In the genomic region with DNA sequence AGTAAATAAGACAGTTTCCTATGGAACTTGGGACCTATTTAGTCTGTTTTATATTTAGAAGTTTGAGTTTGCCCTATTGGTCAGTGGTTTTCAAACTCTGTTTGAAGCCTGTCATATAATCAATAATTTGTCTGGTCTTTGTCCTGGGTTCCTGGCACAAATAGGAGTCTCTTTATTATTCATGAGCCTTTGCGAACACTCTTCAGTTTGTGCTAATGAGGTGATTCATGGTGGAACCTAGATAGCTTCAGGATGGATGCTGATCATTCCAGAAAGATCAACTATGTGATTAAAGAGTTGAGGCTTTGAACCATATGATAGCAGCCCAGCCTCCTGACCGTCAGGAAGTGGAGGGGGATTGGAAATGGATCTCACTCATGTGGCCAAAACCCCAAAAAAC, we compare ENCODE assay signal across 27 cellular contexts. TPM values are rescaled to one million over a fixed set of nuclear protein-coding genes. Genes with fewer than 3 reads are reported as not detected.
A peak's percentile ranks its signal among the peaks of the same experiment; 100 is the strongest.
DNase-seq lines count a peak whose midpoint lies in the region; ATAC-seq, FAIRE-seq and TF ChIP-seq lines count a peak whose summit lies in the region.
"Had no signal": no experiment of that assay in that cellular context is flagged by ENCODE, and none has a peak within 500 bp of the region (broad histone marks: within the 10 kb centered on the region; RNA-seq: fewer than 3 reads in every experiment).

No MANE protein-coding gene starts in this region.

- H2BK120ac ChIP-seq in neuronal stem cell (ENCODE audit: low read depth, low read length), result no peak overlapping the region

- no CpG with 5 or more reads among the region's 2 CpGs for WGBS in neuronal stem cell (ENCODE audit: extremely low coverage in 2 of 2, insufficient read length in 2 of 2, insufficient replicate concordance in 1 of 2), 2 donors

- no peaks in the 10 kb centered on the region for H3K9me3 Mint-ChIP-seq in GM23338
- no peaks in the 10 kb centered on the region for H3K9me3 Mint-ChIP-seq in astrocyte (ENCODE audit: unreplicated experiment)

- no peaks in the 10 kb centered on the region for H3K9me2 ChIP-seq in GM23338 (ENCODE audit: insufficient read depth)

- no peak overlapping the region for H4K8ac ChIP-seq in neuronal stem cell (ENCODE audit: low read depth, low read length)

- H2BK5ac ChIP-seq in neuronal stem cell (ENCODE audit: low read length), result no peak overlapping the region

- H3F3A ChIP-seq in GM23338 (replicated peaks; ENCODE audit: low read depth), result no peaks in the 10 kb centered on the region

- H3K27ac Mint-ChIP-seq in GM23338 (no peak overlapping the region), astrocyte (ENCODE audit: unreplicated experiment) (no peak overlapping the region)
- H3K27ac Mint-ChIP-seq: CD4-positive, CD25-positive, alpha-beta regulatory T cell had no signal

- H2AK5ac ChIP-seq in neuronal stem cell (ENCODE audit: low read depth, low read length), result no peak overlapping the region

- no peak overlapping the region for H3K4ac ChIP-seq in neuronal stem cell (ENCODE audit: low read length)

- H3K9me3 ChIP-seq in astrocyte (ENCODE audit: insufficient read depth, low read depth, low read length) (no peaks in the 10 kb centered on the region), neuronal stem cell (replicated peaks in 1 of 2; ENCODE audit: control insufficient read depth in 2 of 2, insufficient read depth in 1 of 2, low read depth in 1 of 2, low read length in 2 of 2) (no peaks in the 10 kb centered on the region)
- H3K9me3 ChIP-seq: BLaER1, SJCRH30 had no signal

- H3K18ac ChIP-seq in neuronal stem cell (ENCODE audit: low read length), result no peak overlapping the region

- H2AFZ ChIP-seq in GM23338 (peak overlapping the region; percentile 43; the same call in 1 of the 2 replicates), astrocyte (ENCODE audit: low read depth, low read length) (no peak overlapping the region), neuronal stem cell (ENCODE audit: low read length) (peak overlapping the region; percentile 8)

- no peaks in the 10 kb centered on the region for H4K20me1 ChIP-seq in GM23338 (replicated peaks; ENCODE audit: insufficient read depth)
- H4K20me1 ChIP-seq in astrocyte (ENCODE audit: insufficient read depth, low read length), result no peaks in the 10 kb centered on the region
- H4K20me1 ChIP-seq: BLaER1 had no signal

- no peak overlapping the region for H3K14ac ChIP-seq in neuronal stem cell (ENCODE audit: low read length)

- H3K36me3 Mint-ChIP-seq in GM23338 (ENCODE audit: low read depth), result no peaks in the 10 kb centered on the region
- H3K36me3 Mint-ChIP-seq in astrocyte (ENCODE audit: low read depth, unreplicated experiment), result no peaks in the 10 kb centered on the region
- H3K36me3 Mint-ChIP-seq: CD4-positive, CD25-positive, alpha-beta regulatory T cell had no signal

- no peak overlapping the region for H2BK12ac ChIP-seq in neuronal stem cell (ENCODE audit: low read length)

- no peak overlapping the region for H3K4me3 Mint-ChIP-seq in GM23338
- no peak overlapping the region for H3K4me3 Mint-ChIP-seq in astrocyte (ENCODE audit: unreplicated experiment)

- H3K4me1 Mint-ChIP-seq in GM23338, result peaks cover 16% of the 10 kb centered on the region
- peaks cover 3% of the 10 kb centered on the region for H3K4me1 Mint-ChIP-seq in astrocyte (ENCODE audit: low read depth, unreplicated experiment)

- H3K23ac ChIP-seq in neuronal stem cell (ENCODE audit: low read depth, low read length, poor library complexity), result no peak overlapping the region

- no peak overlapping the region for H2BK15ac ChIP-seq in neuronal stem cell (ENCODE audit: low read length)

- no peak overlapping the region for H3K27ac ChIP-seq in GM23338 (ENCODE audit: low read depth)
- no peak overlapping the region for H3K27ac ChIP-seq in astrocyte (ENCODE audit: low read depth, low read length)
- H3K27ac ChIP-seq in neuronal stem cell (replicated peaks; ENCODE audit: low read length), result no peak overlapping the region
- H3K27ac ChIP-seq: BLaER1, SJCRH30 had no signal

- H3K9ac ChIP-seq in astrocyte (ENCODE audit: low read length), result no peak overlapping the region
- H3K9ac ChIP-seq in neuronal stem cell (ENCODE audit: low read depth, low read length, poor library complexity), result no peak overlapping the region
- H3K9ac ChIP-seq: BLaER1 had no signal

- H3K36me3 ChIP-seq in GM23338 (ENCODE audit: insufficient read depth), result no peaks in the 10 kb centered on the region
- no peaks in the 10 kb centered on the region for H3K36me3 ChIP-seq in astrocyte (ENCODE audit: insufficient read depth, low read length)
- no peaks in the 10 kb centered on the region for H3K36me3 ChIP-seq in neuronal stem cell (replicated peaks in 1 of 2; ENCODE audit: control insufficient read depth in 2 of 2, insufficient read depth in 2 of 2, low read length in 2 of 2)
- H3K36me3 ChIP-seq: BLaER1, SJCRH30 had no signal

- H3K27me3 Mint-ChIP-seq in GM23338 (ENCODE audit: insufficient read depth, low read depth, poor library complexity) (no peaks in the 10 kb centered on the region), astrocyte (ENCODE audit: low read depth, unreplicated experiment) (no peaks in the 10 kb centered on the region)

- no peaks in the 10 kb centered on the region for H3K79me1 ChIP-seq in neuronal stem cell (ENCODE audit: low read depth, low read length)

- H3K4me3 ChIP-seq in GM23338 (no peak overlapping the region), astrocyte (ENCODE audit: insufficient read depth, low read depth, low read length) (no peak overlapping the region), neuronal stem cell (ENCODE audit: low read length in 2 of 2) (no peak overlapping the region)
- H3K4me3 ChIP-seq: BLaER1, GM12878, SJCRH30 had no signal

- no peak for TF ChIP-seq CTCF in GM23338 (conservative IDR thresholded peaks at IDR 0.05; ENCODE audit: low read depth in 2 of 2)
- no peak for TF ChIP-seq CTCF in astrocyte (IDR thresholded peaks at IDR 0.05; ENCODE audit: insufficient read depth, low read depth, low read length)

- H3K79me2 ChIP-seq in GM23338 (replicated peaks; ENCODE audit: insufficient read depth) (no peaks in the 10 kb centered on the region), astrocyte (ENCODE audit: insufficient read depth, low read length) (no peaks in the 10 kb centered on the region)

- no peaks in the 10 kb centered on the region for H3K27me3 ChIP-seq in GM23338 (ENCODE audit: insufficient read depth)
- no peaks in the 10 kb centered on the region for H3K27me3 ChIP-seq in astrocyte (ENCODE audit: insufficient read depth, low read length)
- peaks cover 0 to 2% (median 0%) of the 10 kb centered on the region in 3 experiments for H3K27me3 ChIP-seq in neuronal stem cell (ENCODE audit: control insufficient read depth in 3 of 3, insufficient read depth in 3 of 3, low read depth in 1 of 3, low read length in 3 of 3)
- H3K27me3 ChIP-seq: BLaER1, SJCRH30 had no signal

- H3K4me1 ChIP-seq in GM23338 (ENCODE audit: insufficient read depth) (peaks cover 13% of the 10 kb centered on the region), astrocyte (ENCODE audit: insufficient read depth, low read length) (no peaks in the 10 kb centered on the region), neuronal stem cell (ENCODE audit: control insufficient read depth in 2 of 2, insufficient read depth in 1 of 2, low read depth in 1 of 2, low read length in 2 of 2) (peaks cover 0 to 3% of the 10 kb centered on the region in 2 donors)

- FAIRE-seq in astrocyte (lab: Jason Lieb, UNC), result peak; percentile 9
- FAIRE-seq: A204.1, D721Med, GM12878, H1 had no signal

- ATAC-seq in GM23338 (no peak), left lobe of liver (peak; percentile 65), GM21717 (IDR thresholded peaks at IDR 0.05; ENCODE audit: unreplicated experiment) (no peak), HG03280 (IDR thresholded peaks at IDR 0.05; ENCODE audit: unreplicated experiment) (no peak)
- ATAC-seq: HCT116, PC-3, Right ventricle myocardium inferior had no signal

- H4K91ac ChIP-seq in neuronal stem cell (ENCODE audit: low read depth, low read length, poor library complexity), result no peak overlapping the region

- no peak overlapping the region for H3K4me2 ChIP-seq in GM23338
- no peak overlapping the region for H3K4me2 ChIP-seq in astrocyte (ENCODE audit: low read length)
- no peak overlapping the region for H3K4me2 ChIP-seq in neuronal stem cell (ENCODE audit: insufficient read depth, low read length, poor library complexity, severe bottlenecking)
- H3K4me2 ChIP-seq: BLaER1 had no signal

- DNase-seq in GM23338 (ENCODE audit: low spot score) (no peak), astrocyte (ENCODE audit: low read depth) (peak; percentile 61), left lobe of liver (ENCODE audit: low spot score) (no peak), neuronal stem cell (ENCODE audit: low spot score) (no peak), SK-N-DZ (ENCODE audit: low spot score) (no peak)
- DNase-seq: CD4-positive, CD25-positive, alpha-beta regulatory T cell; EL; GDM1; Karpas-422; NCI-H1105 treated with DMSO at 0.1 percent for 48 hours; NCI-H146; NCI-H2029 treated with DMSO at 0.1 percent for 48 hours; NCI-H446 treated with DMSO at 0.1 percent for 48 hours; NCI-H526; NCI-H82; NK-92 treated with Interleukin-12 subunit alpha and Interleukin-12 subunit beta, amount 100 ng/mL, for 24 hours; PC-3; SJCRH30 had no signal

TF ChIP-seq in GM23338, 12 proteins besides CTCF, POLR2A, EP300 and RAD21:
- TF ChIP-seq NANOG (IDR thresholded peaks at IDR 0.05; ENCODE audit: borderline replicate concordance) (no peak), ZNF331 (CRISPR knock-in tag; IDR thresholded peaks at IDR 0.05; ENCODE audit: low read depth) (no peak), EZH2phosphoT487 (IDR thresholded peaks at IDR 0.05; ENCODE audit: unreplicated experiment) (no peak), ZNF114 (CRISPR knock-in tag; IDR thresholded peaks at IDR 0.05) (no peak)

RNA-seq across cellular contexts. Expression of gene VWA8, which starts 10.0 kb away (rescaled TPM):
- total RNA-seq in GM23338 (2014; rRNA removed; shearing (Covaris generic)), result 24.6 and 32.5 TPM in 2 replicates
- 4.7 and 6.3 TPM in 2 replicates for polyA plus RNA-seq in GM23338 (2016; fragmentation: Nextera tagmentation; extraction: Ambion mirVana)
- total RNA-seq in astrocyte, result 14.6 and 15.6 TPM in 2 replicates
- total RNA-seq in left lobe of liver, result 24.8 TPM
- polyA plus RNA-seq in neuronal stem cell (2013, experiment 1 of 2), result 5.0 TPM
- 5.3 TPM for polyA plus RNA-seq in neuronal stem cell (2013, experiment 2 of 2)
- 5.7 and 24.4 TPM in 2 replicates for polyA plus RNA-seq in SK-N-DZ (2014; cell fraction: cytosol; rRNA removed)
- polyA plus RNA-seq in SK-N-DZ (2014; cell fraction: nucleus; rRNA removed), result 6.6 and 35.8 TPM in 2 replicates
